Comparison of ENCODE assay signal across 8 cellular contexts in the genomic region with DNA sequence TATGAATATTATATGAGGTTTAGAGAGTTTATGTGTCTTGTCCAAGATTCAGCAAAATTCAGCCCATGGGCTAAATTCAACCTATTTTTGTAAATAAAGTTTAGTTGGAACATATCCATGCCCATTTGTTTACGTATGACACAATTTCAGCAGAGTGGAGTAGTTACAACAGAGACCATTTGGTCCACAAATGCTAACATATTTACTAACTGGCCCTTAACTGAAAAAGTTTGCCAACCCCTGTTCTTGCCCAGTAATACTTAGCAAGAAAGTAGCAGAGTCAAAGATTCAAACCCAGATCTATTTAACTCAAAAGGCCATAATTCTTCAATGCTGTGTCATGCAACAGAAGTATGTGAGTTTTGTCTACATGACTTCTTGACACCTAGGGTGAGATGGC.
"Had no signal": no experiment of that assay in that cellular context is flagged by ENCODE, and none has a peak within 500 bp of the region (broad histone marks: within the 10 kb centered on the region; RNA-seq: fewer than 3 reads in every experiment).

No MANE protein-coding gene starts in this region.

- H3K4me3 ChIP-seq: GM12878 had no signal

- DNase-seq: GDM1, GF-D8 had no signal

- ATAC-seq: GM12878 had no signal

- FAIRE-seq: G401.6, GM12878, GM12891, GM12892, GM18507, GM19239 had no signal
